In genomic region chr4:134018845-134019244, GRCh38 we compare ENCODE assay signal across 26 cellular contexts.
DNase-seq lines count a peak whose midpoint lies in the region; ATAC-seq, FAIRE-seq and TF ChIP-seq lines count a peak whose summit lies in the region.
"Had no signal": no experiment of that assay in that cellular context is flagged by ENCODE, and none has a peak within 500 bp of the region (broad histone marks: within the 10 kb centered on the region; RNA-seq: fewer than 3 reads in every experiment).

No MANE protein-coding gene starts in this region.

- H3K79me2 ChIP-seq in GM23248 (ENCODE audit: insufficient read depth) (no peaks in the 10 kb centered on the region), H1 (ENCODE audit: control insufficient read depth in 1 of 2, insufficient read depth in 2 of 2, low read length in 2 of 2) (no peaks in the 10 kb centered on the region)

- no peak overlapping the region for H2BK120ac ChIP-seq in IMR-90 (ENCODE audit: low read depth, low read length)
- no peak overlapping the region for H2BK120ac ChIP-seq in H1 (replicated peaks; ENCODE audit: low read depth, low read length)

- dilution Hi-C loops in IMR-90 (cut with HindIII; ENCODE audit: low sequenced_read_pairs, unreplicated experiment): no loop called here

- no peak overlapping the region for H2BK12ac ChIP-seq in H1 (ENCODE audit: low read depth, low read length)

- H3K9me3 Mint-ChIP-seq in activated CD4-positive, alpha-beta T cell treated with anti-CD3 and anti-CD28 coated beads, Interleukin-2, amount 10 ng/mL, durations not matched to agents 7 days and 5 days: peaks cover 5% of the 10 kb centered on the region

- H3K79me1 ChIP-seq in IMR-90 (ENCODE audit: low read depth in 1 of 2, low read length in 2 of 2) (no peaks in the 10 kb centered on the region), H1 (ENCODE audit: low read depth, low read length) (no peaks in the 10 kb centered on the region)

- H3K23me2 ChIP-seq in H1 (ENCODE audit: low read depth, low read length): no peaks in the 10 kb centered on the region

- H2BK15ac ChIP-seq in IMR-90 (ENCODE audit: low read depth, low read length) (no peak overlapping the region), H1 (ENCODE audit: low read length) (no peak overlapping the region)

- no peak overlapping the region for H3K27ac ChIP-seq in GM23248
- H3K27ac ChIP-seq in IMR-90 (ENCODE audit: insufficient read depth, low read length): no peak overlapping the region
- no peak overlapping the region for H3K27ac ChIP-seq in H1 (ENCODE audit: low read depth, low read length)
- no peak overlapping the region for H3K27ac ChIP-seq in kidney (ENCODE audit: low read depth in 2 of 2, low read length in 2 of 2)
- H3K27ac ChIP-seq: A549; BLaER1 treated with 17β-estradiol and CSF1 and Interleukin-3, amounts not matched to agents 10 nM and 100 nM; HL-60; SJSA1 had no signal

- no peak overlapping the region for H3K4me3 Mint-ChIP-seq in activated CD4-positive, alpha-beta T cell treated with anti-CD3 and anti-CD28 coated beads, Interleukin-2, amount 10 ng/mL, durations not matched to agents 7 days and 5 days
- H3K4me3 Mint-ChIP-seq: CD4-positive, alpha-beta T cell; T-cell had no signal

- ATAC-seq in IMR-90 (ENCODE audit: low read depth) (no peak), GM18909 (IDR thresholded peaks at IDR 0.05; ENCODE audit: poor library complexity, unreplicated experiment) (no peak), HG03280 (IDR thresholded peaks at IDR 0.05; ENCODE audit: unreplicated experiment) (no peak)
- ATAC-seq: A549, HCT116, T-cell had no signal

- POLR2A ChIA-PET in IMR-90 (lab: Charles Lee; ENCODE audit: unreplicated experiment): no interaction called here
- POLR2A ChIA-PET in H1 (lab: Charles Lee; ENCODE audit: partially characterized antibody): no interaction called here
- POLR2A ChIA-PET in activated CD4-positive, alpha-beta T cell treated with anti-CD3 and anti-CD28 coated beads, Interleukin-2, amount 10 ng/mL, durations not matched to agents 7 days and 5 days (lab: Charles Lee): no interaction called here

- no peak for TF ChIP-seq EP300 in H1 (IDR thresholded peaks at IDR 0.05; ENCODE audit: borderline replicate concordance in 1 of 2, low read depth in 2 of 2, low read length in 2 of 2)

- no peak overlapping the region for H2AK9ac ChIP-seq in IMR-90 (replicated peaks; ENCODE audit: low read depth, low read length, poor library complexity)

- CTCF ChIA-PET in IMR-90 (lab: Yijun Ruan, JAX): no interaction called here
- CTCF ChIA-PET in H1 (lab: Charles Lee; ENCODE audit: partially characterized antibody): no interaction called here
- CTCF ChIA-PET in activated CD4-positive, alpha-beta T cell treated with anti-CD3 and anti-CD28 coated beads, Interleukin-2, amount 10 ng/mL, durations not matched to agents 7 days and 5 days (lab: Charles Lee): no interaction called here

- FAIRE-seq in H1 (lab: Jason Lieb, UNC): no peak
- peak; percentile 25 for FAIRE-seq in kidney (lab: Jason Lieb, UNC)
- FAIRE-seq: A549 had no signal

- no peak for TF ChIP-seq RAD21 in IMR-90 (IDR thresholded peaks at IDR 0.05; ENCODE audit: low read length)
- no peak for TF ChIP-seq RAD21 in H1 (IDR thresholded peaks at IDR 0.05 in 1 of 2, conservative IDR thresholded peaks at IDR 0.05 in 1 of 2; ENCODE audit: low read depth in 2 of 2, low read length in 2 of 2)

- H3K27ac Mint-ChIP-seq in activated CD4-positive, alpha-beta T cell treated with anti-CD3 and anti-CD28 coated beads, Interleukin-2, amount 10 ng/mL, durations not matched to agents 7 days and 5 days: no peak overlapping the region
- H3K27ac Mint-ChIP-seq: CD4-positive, alpha-beta T cell; T-cell had no signal

- H3K27me3 Mint-ChIP-seq in activated CD4-positive, alpha-beta T cell treated with anti-CD3 and anti-CD28 coated beads, Interleukin-2, amount 10 ng/mL, durations not matched to agents 7 days and 5 days: no peaks in the 10 kb centered on the region
- H3K27me3 Mint-ChIP-seq: CD4-positive, alpha-beta T cell; T-cell had no signal

- BruUV-seq in IMR-90 (replicated peaks; lab: Mats Ljungman, UMichigan): no TSS peak

- H2BK20ac ChIP-seq in IMR-90 (ENCODE audit: low read depth, low read length): no peak overlapping the region
- no peak overlapping the region for H2BK20ac ChIP-seq in H1 (ENCODE audit: low read length)

- H3K4me3 ChIP-seq in GM23248 (no peak overlapping the region), IMR-90 (ENCODE audit: insufficient read depth, low read depth, low read length) (no peak overlapping the region), H1 (ENCODE audit: extremely low read depth in 1 of 4, insufficient read depth in 2 of 4, low read depth in 3 of 4, low read length in 4 of 4) (no peak overlapping the region), kidney (ENCODE audit: low read length in 2 of 2) (no peak overlapping the region)
- H3K4me3 ChIP-seq: A549; BLaER1 treated with 17β-estradiol and CSF1 and Interleukin-3, amounts not matched to agents 10 nM and 100 nM; SJSA1 had no signal

- H3K4ac ChIP-seq in IMR-90 (ENCODE audit: low read depth, low read length) (no peak overlapping the region), H1 (replicated peaks; ENCODE audit: insufficient read length, low read depth, low read length) (no peak overlapping the region)

- H3K23ac ChIP-seq in IMR-90 (ENCODE audit: low read depth, low read length): no peak overlapping the region
- H3K23ac ChIP-seq in H1 (ENCODE audit: insufficient read length): no peak overlapping the region

- in situ Hi-C loops in GM23248 (cut with MboI): no loop called here
- in situ Hi-C loops in IMR-90 (cut with MboI; ENCODE audit: low sequenced_read_pairs): no loop called here

- H3K56ac ChIP-seq in IMR-90 (ENCODE audit: extremely low read depth, insufficient read depth, low read length) (no peak overlapping the region), H1 (replicated peaks; ENCODE audit: insufficient read length, low read depth, low read length) (no peak overlapping the region)

- no peak overlapping the region for H2AK5ac ChIP-seq in IMR-90 (ENCODE audit: low read depth, low read length)
- no peak overlapping the region for H2AK5ac ChIP-seq in H1 (ENCODE audit: low read depth, low read length)

- no peak overlapping the region for H2AFZ ChIP-seq in GM23248
- no peak overlapping the region for H2AFZ ChIP-seq in IMR-90 (replicated peaks; ENCODE audit: low read length, poor library complexity)
- H2AFZ ChIP-seq in H1 (ENCODE audit: low read length): no peak overlapping the region

- intact Hi-C loops in IMR-90 (cut with micrococcal nuclease): no loop called here
- intact Hi-C loops in kidney (cut with DNase I): no loop called here
- intact Hi-C loops in posterior cingulate gyrus (cut with DNase I): no loop called here

- no peaks in the 10 kb centered on the region for H3K9me1 ChIP-seq in IMR-90 (ENCODE audit: insufficient read depth, low read length)

- H4K5ac ChIP-seq in IMR-90 (ENCODE audit: low read depth, low read length) (no peak overlapping the region), H1 (ENCODE audit: insufficient read length, low read depth, low read length) (peak overlapping the region; percentile 90)

- H3K9me3 ChIP-seq in GM23248 (ENCODE audit: low read depth) (no peaks in the 10 kb centered on the region), IMR-90 (ENCODE audit: control insufficient read depth, insufficient read depth, low read length) (no peaks in the 10 kb centered on the region; the same call in 1 of the 2 replicates), H1 (ENCODE audit: insufficient read depth in 2 of 2, low read depth in 1 of 2, low read length in 1 of 2) (no peaks in the 10 kb centered on the region), kidney (ENCODE audit: control insufficient read depth in 1 of 2, low read length in 2 of 2) (no peaks in the 10 kb centered on the region)
- H3K9me3 ChIP-seq: A549; BLaER1 treated with 17β-estradiol and CSF1 and Interleukin-3, amounts not matched to agents 10 nM and 100 nM; SJSA1 had no signal

- H3K27me3 ChIP-seq in GM23248 (replicated peaks; ENCODE audit: insufficient read depth) (no peaks in the 10 kb centered on the region), IMR-90 (ENCODE audit: control insufficient read depth, insufficient read depth, low read length) (no peaks in the 10 kb centered on the region), H1 (replicated peaks in 1 of 4; ENCODE audit: control insufficient read depth in 3 of 4, extremely low read depth in 1 of 4, insufficient read depth in 3 of 4, low read length in 3 of 4) (no peaks in the 10 kb centered on the region)
- H3K27me3 ChIP-seq: BLaER1 treated with 17β-estradiol and CSF1 and Interleukin-3, amounts not matched to agents 10 nM and 100 nM; SJSA1 had no signal

- H3K4me1 ChIP-seq in GM23248 (ENCODE audit: insufficient read depth): peaks cover 7% of the 10 kb centered on the region; the same call in 1 of the 2 replicates
- no peaks in the 10 kb centered on the region for H3K4me1 ChIP-seq in IMR-90 (ENCODE audit: control insufficient read depth, insufficient read depth, low read length)
- H3K4me1 ChIP-seq in H1 (replicated peaks in 1 of 4; ENCODE audit: control insufficient read depth in 3 of 4, insufficient read depth in 4 of 4, low read length in 3 of 4): peaks cover 0 to 2% (median 0%) of the 10 kb centered on the region in 4 experiments; a peak in 1 of 7 replicates
- H3K4me1 ChIP-seq in kidney (ENCODE audit: control insufficient read depth in 1 of 2, insufficient read depth in 1 of 2, low read depth in 1 of 2, low read length in 2 of 2): no peaks in the 10 kb centered on the region
- H3K4me1 ChIP-seq: A549; BLaER1 treated with 17β-estradiol and CSF1 and Interleukin-3, amounts not matched to agents 10 nM and 100 nM; SJSA1 had no signal

- no peak overlapping the region for H3K18ac ChIP-seq in IMR-90 (ENCODE audit: low read depth, low read length)
- no peak overlapping the region for H3K18ac ChIP-seq in H1 (ENCODE audit: extremely low read depth, low read length)

- H4K20me1 ChIP-seq in GM23248 (ENCODE audit: insufficient read depth) (no peaks in the 10 kb centered on the region), IMR-90 (ENCODE audit: insufficient read depth, low read length) (no peaks in the 10 kb centered on the region), H1 (replicated peaks in 1 of 2; ENCODE audit: control insufficient read depth in 1 of 2, insufficient read depth in 2 of 2, low read length in 2 of 2) (no peaks in the 10 kb centered on the region)
- H4K20me1 ChIP-seq: BLaER1 treated with 17β-estradiol and CSF1 and Interleukin-3, amounts not matched to agents 10 nM and 100 nM had no signal

- H3K9ac ChIP-seq in GM23248: no peak overlapping the region
- no peak overlapping the region for H3K9ac ChIP-seq in IMR-90 (ENCODE audit: low read depth, low read length)
- no peak overlapping the region for H3K9ac ChIP-seq in H1 (replicated peaks in 1 of 4; ENCODE audit: extremely low read depth in 1 of 4, low read depth in 3 of 4, low read length in 3 of 4)
- no peak overlapping the region for H3K9ac ChIP-seq in kidney (ENCODE audit: low read length in 2 of 2)
- H3K9ac ChIP-seq: BLaER1 treated with 17β-estradiol and CSF1 and Interleukin-3, amounts not matched to agents 10 nM and 100 nM had no signal

- no peak overlapping the region for H3K14ac ChIP-seq in IMR-90 (replicated peaks; ENCODE audit: low read depth, low read length)
- no peak overlapping the region for H3K14ac ChIP-seq in H1 (ENCODE audit: insufficient read length)

- H3K9me2 ChIP-seq in GM23248 (ENCODE audit: insufficient read depth): no peaks in the 10 kb centered on the region

- no peak overlapping the region for H3K4me2 ChIP-seq in GM23248 (ENCODE audit: unreplicated experiment)
- H3K4me2 ChIP-seq in IMR-90 (ENCODE audit: low read depth, low read length): no peak overlapping the region
- H3K4me2 ChIP-seq in H1 (ENCODE audit: insufficient read depth in 1 of 2, low read depth in 2 of 2, low read length in 2 of 2): no peak overlapping the region; a peak in 1 of 4 replicates
- H3K4me2 ChIP-seq: A549; BLaER1 treated with 17β-estradiol and CSF1 and Interleukin-3, amounts not matched to agents 10 nM and 100 nM had no signal

- TF ChIP-seq CTCF in IMR-90 (conservative IDR thresholded peaks at IDR 0.05; ENCODE audit: low read depth, low read length) (no peak), H1 (IDR thresholded peaks at IDR 0.05; ENCODE audit: control extremely low read depth in 1 of 3, insufficient read depth in 1 of 3, low read depth in 1 of 3, low read length in 3 of 3) (no peak), kidney (IDR thresholded peaks at IDR 0.05; ENCODE audit: borderline replicate concordance, extremely low read depth, insufficient read depth) (no peak)

- no peaks in the 10 kb centered on the region for H3K36me3 ChIP-seq in GM23248 (ENCODE audit: low read depth)
- H3K36me3 ChIP-seq in IMR-90 (ENCODE audit: control insufficient read depth, insufficient read depth, low read length): no peaks in the 10 kb centered on the region
- H3K36me3 ChIP-seq in H1 (ENCODE audit: control insufficient read depth in 2 of 4, insufficient read depth in 4 of 4, low read length in 3 of 4): no peaks in the 10 kb centered on the region
- H3K36me3 ChIP-seq in kidney (ENCODE audit: control insufficient read depth in 1 of 2, insufficient read depth in 2 of 2, low read length in 2 of 2): no peaks in the 10 kb centered on the region
- H3K36me3 ChIP-seq: BLaER1 treated with 17β-estradiol and CSF1 and Interleukin-3, amounts not matched to agents 10 nM and 100 nM; SJSA1 had no signal

- H4K91ac ChIP-seq in IMR-90 (ENCODE audit: insufficient read depth, low read depth, low read length) (no peak overlapping the region), H1 (replicated peaks; ENCODE audit: insufficient read length, low read length) (no peak overlapping the region)

- H3K4me1 Mint-ChIP-seq in activated CD4-positive, alpha-beta T cell treated with anti-CD3 and anti-CD28 coated beads, Interleukin-2, amount 10 ng/mL, durations not matched to agents 7 days and 5 days: no peaks in the 10 kb centered on the region
- H3K4me1 Mint-ChIP-seq: T-cell had no signal

- H3F3A ChIP-seq in GM23248 (ENCODE audit: insufficient read depth): no peaks in the 10 kb centered on the region

- DNase-seq in GM23248: peak; percentile 4
- DNase-seq in IMR-90: peak; percentile 1
- DNase-seq in H1 (ENCODE audit: low read depth in 1 of 2, low spot score in 2 of 2): no peak
- no peak for DNase-seq in kidney
- DNase-seq in activated CD4-positive, alpha-beta T cell treated with anti-CD3 and anti-CD28 coated beads, Interleukin-2, amount 10 ng/mL, durations not matched to agents 7 days and 5 days: no peak
- no peak for DNase-seq in posterior cingulate gyrus
- DNase-seq: AML-193; CD4-positive, alpha-beta T cell; GOT3; KBM-7; MV-4-11; NCI-H1105; NCI-H146; NCI-H1930; NCI-H446 treated with DMSO at 0.1 percent for 48 hours; NCI-H526; Right ventricle myocardium superior; RPMI8226; T-cell had no signal

- H2BK5ac ChIP-seq in IMR-90 (ENCODE audit: low read depth, low read length, poor library complexity, severe bottlenecking): no peak overlapping the region
- H2BK5ac ChIP-seq in H1 (ENCODE audit: low read depth, low read length): no peak overlapping the region

- H4K8ac ChIP-seq in IMR-90 (ENCODE audit: low read depth in 2 of 2, low read length in 2 of 2) (no peak overlapping the region), H1 (ENCODE audit: extremely low read depth, insufficient read depth, low read length) (no peak overlapping the region)

- TF ChIP-seq POLR2A in IMR-90 (IDR thresholded peaks at IDR 0.05; ENCODE audit: low read depth, low read length): no peak
- no peak for TF ChIP-seq POLR2A in H1 (IDR thresholded peaks at IDR 0.05; ENCODE audit: control extremely low read depth in 1 of 2, low read depth in 2 of 2, low read length in 2 of 2)

- H3K36me3 Mint-ChIP-seq in activated CD4-positive, alpha-beta T cell treated with anti-CD3 and anti-CD28 coated beads, Interleukin-2, amount 10 ng/mL, durations not matched to agents 7 days and 5 days (ENCODE audit: low read depth): no peaks in the 10 kb centered on the region
- H3K36me3 Mint-ChIP-seq: T-cell had no signal

Comparison
In these comparisons a context has a peak if more than half of its experiments do, and no peak if none do; other contexts are left out.
1. DNase-seq: peak in GM23248 (single experiment) and IMR-90 (single experiment); none in H1 (0 of 2), kidney (single experiment), activated CD4-positive, alpha-beta T cell treated with anti-CD3 and anti-CD28 coated beads, Interleukin-2, amount 10 ng/mL, durations not matched to agents 7 days and 5 days (single experiment) and posterior cingulate gyrus (0 of 10).